Comparison of ENCODE assay signal across 17 cellular contexts in genomic region chr17:79072544-79072943, GRCh38. TPM values are rescaled to one million over a fixed set of nuclear protein-coding genes. Genes with fewer than 3 reads are reported as not detected.
DNase-seq lines count a peak whose midpoint lies in the region; ATAC-seq and TF ChIP-seq lines count a peak whose summit lies in the region.
"Had no signal": no experiment of that assay in that cellular context is flagged by ENCODE, and none has a peak within 500 bp of the region (broad histone marks: within the 10 kb centered on the region; RNA-seq: fewer than 3 reads in every experiment).

No MANE protein-coding gene starts in this region.

- H3K4ac ChIP-seq in neuronal stem cell (ENCODE audit: low read length): no peak overlapping the region

- H3K4me1 ChIP-seq in right cardiac atrium (ENCODE audit: control insufficient read depth, insufficient read depth, low read length) (no peaks in the 10 kb centered on the region), right atrium auricular region (peaks cover 0 to 27% of the 10 kb centered on the region in 2 donors), colonic mucosa (peaks cover 16% of the 10 kb centered on the region), neuronal stem cell (ENCODE audit: control insufficient read depth in 2 of 2, insufficient read depth in 1 of 2, low read depth in 1 of 2, low read length in 2 of 2) (peaks cover 6% of the 10 kb centered on the region in 2 donors), uterus (no peaks in the 10 kb centered on the region)

- no peak overlapping the region for H4K91ac ChIP-seq in neuronal stem cell (ENCODE audit: low read depth, low read length, poor library complexity)

- H3K9ac ChIP-seq in colonic mucosa (ENCODE audit: low read depth in 2 of 2, low read length in 2 of 2): peak overlapping the region in 1 of 2 donors; percentile 37
- no peak overlapping the region for H3K9ac ChIP-seq in neuronal stem cell (ENCODE audit: low read depth, low read length, poor library complexity)

- H2AFZ ChIP-seq in neuronal stem cell (ENCODE audit: low read length): no peak overlapping the region

- H3K27me3 ChIP-seq in right cardiac atrium (ENCODE audit: control insufficient read depth, insufficient read depth): no peaks in the 10 kb centered on the region
- no peaks in the 10 kb centered on the region for H3K27me3 ChIP-seq in right atrium auricular region
- H3K27me3 ChIP-seq in colonic mucosa: no peaks in the 10 kb centered on the region
- peaks cover 0 to 27% (median 2%) of the 10 kb centered on the region in 3 experiments for H3K27me3 ChIP-seq in neuronal stem cell (ENCODE audit: control insufficient read depth in 3 of 3, insufficient read depth in 3 of 3, low read depth in 1 of 3, low read length in 3 of 3)
- no peaks in the 10 kb centered on the region for H3K27me3 ChIP-seq in uterus

- no peak overlapping the region for H2AK5ac ChIP-seq in neuronal stem cell (ENCODE audit: low read depth, low read length)

- no peak for TF ChIP-seq CTCF in right atrium auricular region (IDR thresholded peaks at IDR 0.05)
- TF ChIP-seq CTCF in colonic mucosa (IDR thresholded peaks at IDR 0.05): no peak
- no peak for TF ChIP-seq CTCF in uterus (IDR thresholded peaks at IDR 0.05)

- H3K4me2 ChIP-seq in neuronal stem cell (ENCODE audit: insufficient read depth, low read length, poor library complexity, severe bottlenecking): no peak overlapping the region
- H3K4me2 ChIP-seq: A549 had no signal

- no peak for TF ChIP-seq POLR2A in uterus (IDR thresholded peaks at IDR 0.05)

- H3K27ac ChIP-seq in right cardiac atrium (ENCODE audit: low read length) (no peak overlapping the region), right atrium auricular region (no peak overlapping the region), colonic mucosa (peak overlapping the region; percentile 93), neuronal stem cell (replicated peaks; ENCODE audit: low read length) (no peak overlapping the region), uterus (no peak overlapping the region)
- H3K27ac ChIP-seq: A549, C4-2B had no signal

- H3K4me3 ChIP-seq in right cardiac atrium (ENCODE audit: low read length) (no peak overlapping the region), right atrium auricular region (no peak overlapping the region), colonic mucosa (no peak overlapping the region), neuronal stem cell (ENCODE audit: low read length in 2 of 2) (no peak overlapping the region), uterus (no peak overlapping the region)
- H3K4me3 ChIP-seq: A549 had no signal

- ATAC-seq in right cardiac atrium: no peak
- ATAC-seq: A549 had no signal

- H4K8ac ChIP-seq in neuronal stem cell (ENCODE audit: low read depth, low read length): no peak overlapping the region

- H3K9me3 ChIP-seq in right cardiac atrium (ENCODE audit: control insufficient read depth, low read length) (no peaks in the 10 kb centered on the region), right atrium auricular region (no peaks in the 10 kb centered on the region), colonic mucosa (no peaks in the 10 kb centered on the region), neuronal stem cell (replicated peaks in 1 of 2; ENCODE audit: control insufficient read depth in 2 of 2, insufficient read depth in 1 of 2, low read depth in 1 of 2, low read length in 2 of 2) (peaks cover 0 to 2% of the 10 kb centered on the region in 2 donors), uterus (no peaks in the 10 kb centered on the region)
- H3K9me3 ChIP-seq: A549, Caco-2 had no signal

- H2BK5ac ChIP-seq in neuronal stem cell (ENCODE audit: low read length): no peak overlapping the region

- H3K23ac ChIP-seq in neuronal stem cell (ENCODE audit: low read depth, low read length, poor library complexity): peak overlapping the region; percentile 69

- no peak overlapping the region for H2BK15ac ChIP-seq in neuronal stem cell (ENCODE audit: low read length)

- H3K14ac ChIP-seq in neuronal stem cell (ENCODE audit: low read length): peak overlapping the region; percentile 13

- intact Hi-C loops in right cardiac atrium (cut with DNase I): no loop called here
- intact Hi-C loops in colonic mucosa (cut with DNase I): no loop called here
- intact Hi-C loops in uterus (cut with DNase I; ENCODE audit: low total_unique reads): no loop called here

- H3K18ac ChIP-seq in neuronal stem cell (ENCODE audit: low read length): peak overlapping the region; percentile 67

- no peaks in the 10 kb centered on the region for H3K79me1 ChIP-seq in neuronal stem cell (ENCODE audit: low read depth, low read length)

- DNase-seq in right cardiac atrium: peak in 2 of 3 donors; percentile 41 to 64
- DNase-seq in right atrium auricular region (ENCODE audit: low spot score): no peak
- DNase-seq in colonic mucosa: no peak
- no peak for DNase-seq in neuronal stem cell (ENCODE audit: low spot score)
- no peak for DNase-seq in COLO668 (lab: John Stamatoyannopoulos, UW; ENCODE audit: unreplicated experiment)
- no peak for DNase-seq in NCI-H526 treated with DMSO at 0.1 percent for 48 hours (lab: John Stamatoyannopoulos, UW)
- DNase-seq in uterus: no peak
- DNase-seq: Caco-2, DMS79, HCEC 1CT, NCI-H146, NCI-H2107, NCI-H226, NCI-H526, OCI-M1 had no signal

- no peak overlapping the region for H2BK12ac ChIP-seq in neuronal stem cell (ENCODE audit: low read length)

- H2BK120ac ChIP-seq in neuronal stem cell (ENCODE audit: low read depth, low read length): no peak overlapping the region

- H3K36me3 ChIP-seq in right atrium auricular region (peaks cover 3% of the 10 kb centered on the region), colonic mucosa (no peaks in the 10 kb centered on the region), neuronal stem cell (replicated peaks in 1 of 2; ENCODE audit: control insufficient read depth in 2 of 2, insufficient read depth in 2 of 2, low read length in 2 of 2) (no peaks in the 10 kb centered on the region), uterus (no peaks in the 10 kb centered on the region)

- 88% methylated on average over 10 of the region's 10 CpGs for WGBS in right cardiac atrium
- no CpG with 5 or more reads among the region's 10 CpGs for WGBS in neuronal stem cell (ENCODE audit: extremely low coverage in 2 of 2, insufficient read length in 2 of 2, insufficient replicate concordance in 1 of 2), 2 donors

RNA-seq across cellular contexts. Expression of gene ENGASE, which starts 2.1 kb away (rescaled TPM):
- total RNA-seq in right cardiac atrium: 10 to 100 TPM; 35.6 to 48.0 (median 42.3) TPM
- polyA plus RNA-seq in right cardiac atrium: 25.4 TPM
- 10 to 100 TPM in 1 of 2 donors, 1 to 10 TPM in 1; 7.7 to 13.5 TPM for total RNA-seq in right atrium auricular region
- total RNA-seq in colonic mucosa: 100 to 1,000 TPM in 1 of 2 donors, 10 to 100 TPM in 1; 53.4 to 111 TPM
- 17.4 TPM for polyA plus RNA-seq in neuronal stem cell (2013, experiment 1 of 2)
- polyA plus RNA-seq in neuronal stem cell (2013, experiment 2 of 2): 18.1 TPM
- total RNA-seq in uterus: 10 to 100 TPM in 3 of 4 donors, 1 to 10 TPM in 1; 3.8 to 63.2 (median 24.6) TPM

RNA-seq across cellular contexts. Expression of gene C1QTNF1, which starts 48.6 kb away (rescaled TPM):
- total RNA-seq in right cardiac atrium: 100 to 1,000 TPM; 232 to 655 (median 355) TPM
- 286 TPM for polyA plus RNA-seq in right cardiac atrium
- total RNA-seq in right atrium auricular region: 100 to 1,000 TPM; 125 to 401 TPM
- total RNA-seq in colonic mucosa: 10 to 100 TPM; 10.4 to 12.1 TPM
- polyA plus RNA-seq in neuronal stem cell (2013, experiment 1 of 2): 1.3 TPM
- 1.6 TPM for polyA plus RNA-seq in neuronal stem cell (2013, experiment 2 of 2)
- 10 to 100 TPM in 3 of 4 donors, 1 to 10 TPM in 1; 2.9 to 80.8 (median 39.6) TPM for total RNA-seq in uterus

Comparison
In these comparisons a context has a peak if more than half of its experiments do, and no peak if none do; other contexts are left out.
1. DNase-seq: peak in right cardiac atrium (2 of 3); none in right atrium auricular region (single experiment), colonic mucosa (single experiment), neuronal stem cell (single experiment), COLO668 (single experiment), NCI-H526 treated with DMSO at 0.1 percent for 48 hours (single experiment) and uterus (0 of 2).